ENCODE assay signal across 20 cellular contexts in genomic region chr4:88621763-88622327, GRCh38. TPM values are rescaled to one million over a fixed set of nuclear protein-coding genes. Genes with fewer than 3 reads are reported as not detected.
DNase-seq lines count a peak whose midpoint lies in the region; ATAC-seq, FAIRE-seq and TF ChIP-seq lines count a peak whose summit lies in the region.
"Had no signal": no experiment of that assay in that cellular context is flagged by ENCODE, and none has a peak within 500 bp of the region (broad histone marks: within the 10 kb centered on the region; RNA-seq: fewer than 3 reads in every experiment).

No MANE protein-coding gene starts in this region.

- FAIRE-seq in A549 (lab: Jason Lieb, UNC) = no peak
- FAIRE-seq: GM19239 had no signal

- H3K4me1 ChIP-seq in A549 (peaks cover 43% of the 10 kb centered on the region), ACC112 (ENCODE audit: control insufficient read depth, insufficient read depth, low read length, unreplicated experiment) (peaks cover 56% of the 10 kb centered on the region), mammary epithelial cell (ENCODE audit: insufficient read depth, low read length) (peaks cover 26% of the 10 kb centered on the region), colonic mucosa (no peaks in the 10 kb centered on the region), upper lobe of left lung (no peaks in the 10 kb centered on the region)
- H3K4me1 ChIP-seq: HAP-1 had no signal

- dilution Hi-C loops in mammary epithelial cell (cut with HindIII; ENCODE audit: low sequenced_read_pairs) = no loop called here

- BruUV-seq in mammary epithelial cell (replicated peaks; lab: Mats Ljungman, UMichigan) = no TSS peak

- H3K27me3 ChIP-seq in ACC112 (ENCODE audit: insufficient read depth, low read length) (no peaks in the 10 kb centered on the region), mammary epithelial cell (ENCODE audit: insufficient read depth, low read length) (no peaks in the 10 kb centered on the region), colonic mucosa (no peaks in the 10 kb centered on the region), upper lobe of left lung (no peaks in the 10 kb centered on the region)
- H3K27me3 ChIP-seq: BLaER1, MG63 had no signal

- no peak for TF ChIP-seq POLR2A in A549 (IDR thresholded peaks at IDR 0.05; ENCODE audit: low read length)
- TF ChIP-seq POLR2A in upper lobe of left lung (IDR thresholded peaks at IDR 0.05) = no peak

- DNase-seq in A549 (ENCODE audit: low read depth in 1 of 2, low spot score in 1 of 2) (no peak), mammary epithelial cell (no peak), colonic mucosa (no peak), upper lobe of left lung (no peak), GM10248 (ENCODE audit: extremely low spot score) (no peak)
- DNase-seq: DMS153, EL, KG1, MG63, NCI-H1092 treated with DMSO at 0.1 percent for 48 hours, NCI-H1694 treated with DMSO at 0.1 percent for 48 hours, NCI-H446, NCI-H748 treated with DMSO at 0.1 percent for 48 hours, Right ventricle myocardium superior, SK-N-SH had no signal

- H3K9me3 ChIP-seq in A549 (no peaks in the 10 kb centered on the region; the same call in 2 of the 3 replicates), mammary epithelial cell (replicated peaks; ENCODE audit: insufficient read depth, low read length) (no peaks in the 10 kb centered on the region), colonic mucosa (no peaks in the 10 kb centered on the region), upper lobe of left lung (no peaks in the 10 kb centered on the region)
- H3K9me3 ChIP-seq: HAP-1 had no signal

- 92% methylated on average over 2 of the region's 2 CpGs for WGBS in A549 (ENCODE audit: missing lambda C conversion rate)
- 69% methylated on average over 2 of the region's 2 CpGs for WGBS in mammary epithelial cell (ENCODE audit: low coverage, missing lambda C conversion rate)
- WGBS in upper lobe of left lung, 2 donors = 88 to 98% methylated on average over 2 of the region's 2 CpGs

- no peak overlapping the region for H3K4me2 ChIP-seq in A549
- no peak overlapping the region for H3K4me2 ChIP-seq in mammary epithelial cell (ENCODE audit: insufficient read depth, low read depth, low read length)
- H3K4me2 ChIP-seq: BLaER1, SK-N-SH had no signal

- H3K9ac ChIP-seq in mammary epithelial cell (ENCODE audit: insufficient read depth, low read length) (no peak overlapping the region), colonic mucosa (ENCODE audit: low read depth in 2 of 2, low read length in 2 of 2) (no peak overlapping the region)
- H3K9ac ChIP-seq: BLaER1, SK-N-SH had no signal

- H4K20me1 ChIP-seq in mammary epithelial cell (ENCODE audit: insufficient read depth, low read length) = no peaks in the 10 kb centered on the region

- intact Hi-C loops in mammary epithelial cell (cut with micrococcal nuclease) (loop anchor here (2.0 kb wide), 1 partner anchor 29 kb away; the partner anchor contains the start of gene HERC3), colonic mucosa (cut with DNase I) (no loop called here)

- H3K36me3 ChIP-seq in ACC112 (ENCODE audit: insufficient read depth, low read length) = peaks cover 9% of the 10 kb centered on the region; the same call in 1 of the 2 replicates
- H3K36me3 ChIP-seq in mammary epithelial cell (ENCODE audit: insufficient read depth, low read length) = no peaks in the 10 kb centered on the region
- H3K36me3 ChIP-seq in colonic mucosa = no peaks in the 10 kb centered on the region
- H3K36me3 ChIP-seq in upper lobe of left lung = no peaks in the 10 kb centered on the region
- H3K36me3 ChIP-seq: HAP-1, MG63 had no signal

- H3K27ac ChIP-seq in A549 (peak overlapping the region; percentile 65 to 78; a peak in 4 of 6 replicates), ACC112 (ENCODE audit: low read depth, low read length) (peak overlapping the region; percentile 89), mammary epithelial cell (ENCODE audit: insufficient read depth, low read depth, low read length) (peak overlapping the region; percentile 90), colonic mucosa (no peak overlapping the region), upper lobe of left lung (no peak overlapping the region)
- H3K27ac ChIP-seq: BLaER1 had no signal

- H3K4me3 ChIP-seq in A549 (no peak overlapping the region), ACC112 (ENCODE audit: low read depth, low read length) (no peak overlapping the region), mammary epithelial cell (replicated peaks in 1 of 3; ENCODE audit: insufficient read depth in 1 of 3, low read depth in 2 of 3, low read length in 3 of 3) (no peak overlapping the region), colonic mucosa (no peak overlapping the region), upper lobe of left lung (no peak overlapping the region)
- H3K4me3 ChIP-seq: BLaER1, HAP-1, MG63 had no signal

- TF ChIP-seq EP300 in A549 (IDR thresholded peaks at IDR 0.05) = no peak
- TF ChIP-seq EP300 in upper lobe of left lung (IDR thresholded peaks at IDR 0.05) = no peak

- no peak for TF ChIP-seq RAD21 in A549 (conservative IDR thresholded peaks at IDR 0.05 in 1 of 2, IDR thresholded peaks at IDR 0.05 in 1 of 2)

- in situ Hi-C loops in mammary epithelial cell (cut with MboI; ENCODE audit: low sequenced_read_pairs in 2 of 2) = no loop called here

- H2AFZ ChIP-seq in ACC112 (ENCODE audit: low read length, unreplicated experiment) (no peak overlapping the region), mammary epithelial cell (ENCODE audit: low read depth, low read length) (no peak overlapping the region)

- ATAC-seq in A549 (no peak), HG02938 (IDR thresholded peaks at IDR 0.05; ENCODE audit: unreplicated experiment) (peak; percentile 67), upper lobe of left lung (ENCODE audit: low FRiP score in 2 of 2) (no peak)

- CTCF ChIA-PET in A549 (lab: Yijun Ruan, JAX) = no interaction called here
- CTCF ChIA-PET in mammary epithelial cell (lab: Charles Lee; ENCODE audit: low non-redundant PET) = no interaction called here
- CTCF ChIA-PET in GM10248 (lab: Yijun Ruan, JAX) = no interaction called here

- peaks cover 8% of the 10 kb centered on the region for H3K79me2 ChIP-seq in ACC112 (ENCODE audit: control insufficient read depth, insufficient read depth, low read length, unreplicated experiment)
- H3K79me2 ChIP-seq in mammary epithelial cell (ENCODE audit: insufficient read depth, low read length) = peaks cover 53% of the 10 kb centered on the region

- TF ChIP-seq CTCF in A549 (IDR thresholded peaks at IDR 0.05) (no peak), mammary epithelial cell (conservative IDR thresholded peaks at IDR 0.05 in 1 of 2, IDR thresholded peaks at IDR 0.05 in 1 of 2; ENCODE audit: extremely low read depth in 1 of 2, insufficient read depth in 1 of 2, low read depth in 1 of 2, low read length in 2 of 2) (no peak), colonic mucosa (IDR thresholded peaks at IDR 0.05) (no peak), upper lobe of left lung (IDR thresholded peaks at IDR 0.05) (no peak), GM10248 (IDR thresholded peaks at IDR 0.05; ENCODE audit: control extremely low read depth, extremely low read depth, low read depth, missing control alignments) (no peak)

- POLR2A ChIA-PET in A549 (lab: Yijun Ruan, JAX) = no interaction called here
- POLR2A ChIA-PET in GM10248 (lab: Yijun Ruan, JAX) = no interaction called here

TF ChIP-seq in A549, 52 proteins besides CTCF, POLR2A, EP300 and RAD21:
- TF ChIP-seq NPAS2 (CRISPR knock-in tag; IDR thresholded peaks at IDR 0.05; ENCODE audit: borderline replicate concordance) (no peak), ZC3H11A (IDR thresholded peaks at IDR 0.05) (no peak)

RNA-seq across cellular contexts. Expression of gene HERC3, which starts 29.6 kb away (rescaled TPM):
- 4.9 and 6.2 TPM in 2 replicates for polyA plus RNA-seq in A549 (2011; rRNA removed)
- polyA plus RNA-seq in A549 (2012; cell fraction: cytosol; rRNA removed) = 1.4 and 1.7 TPM in 2 replicates
- polyA plus RNA-seq in A549 (2012; cell fraction: nucleus; rRNA removed) = 1.1 and 2.3 TPM in 2 replicates
- 4.3 to 5.7 TPM (median 4.9 TPM) in 3 replicates for polyA plus RNA-seq in A549 (2017; fragmentation: RNase III; extraction: RNeasy Plus Mini Kit Qiagen cat#74134 plus additional on column Dnase treatment)
- 5.3 and 5.4 TPM in 2 replicates for polyA minus RNA-seq in A549 (2011; rRNA and poly(A)+ RNA removed)
- 10 to 100 TPM; 14.0 to 36.5 TPM for total RNA-seq in mammary epithelial cell
- 12.3 TPM for polyA plus RNA-seq in mammary epithelial cell
- 24.9 TPM for polyA minus RNA-seq in mammary epithelial cell
- total RNA-seq in colonic mucosa = 10 to 100 TPM; 23.0 to 51.4 TPM
- total RNA-seq in upper lobe of left lung = 100 to 1,000 TPM in 1 of 6 donors, 10 to 100 TPM in 5; 37.5 to 103 (median 49.7) TPM

Comparison
In these comparisons a context has a peak if more than half of its experiments do, and no peak if none do; other contexts are left out.
1. H3K27ac ChIP-seq: peak in A549 (2 of 2), ACC112 (single experiment) and mammary epithelial cell (single experiment); none in colonic mucosa (single experiment) and upper lobe of left lung (0 of 4).